In the genomic region with DNA sequence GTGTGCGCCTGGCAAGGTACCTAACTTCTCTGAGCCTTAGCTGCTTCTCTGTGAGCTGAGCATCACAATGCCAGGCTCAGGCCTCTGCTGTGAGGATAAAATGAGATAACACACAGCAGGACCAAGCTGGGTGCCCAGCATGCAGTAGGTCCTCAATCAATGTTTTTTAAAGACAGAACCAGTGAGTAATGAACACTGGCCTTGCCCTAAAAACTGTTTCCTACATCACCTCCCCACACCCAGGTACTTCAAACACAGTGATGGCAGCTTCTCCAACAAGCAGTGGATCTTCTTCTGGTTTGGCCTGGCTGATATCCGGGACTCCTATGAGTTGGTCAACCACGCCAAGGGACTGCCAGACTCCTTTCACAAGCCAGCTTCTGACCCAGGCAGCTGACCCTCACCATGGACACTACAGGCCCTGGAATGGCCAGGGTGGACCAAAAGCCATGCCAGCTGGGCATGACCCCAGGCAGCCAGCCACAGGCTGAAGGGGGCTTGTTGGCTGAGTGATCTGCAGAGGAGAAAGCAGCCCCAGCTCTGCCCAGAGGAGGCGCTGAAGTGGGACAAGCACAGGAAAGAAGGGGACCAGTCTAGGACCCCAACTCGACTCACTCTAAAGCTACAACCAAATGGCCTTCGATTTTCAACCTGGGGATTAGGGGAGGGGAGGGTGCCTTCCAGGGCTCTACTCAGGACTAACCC, we compare ENCODE assay signal across 10 cellular contexts. TPM values are rescaled to one million over a fixed set of nuclear protein-coding genes. Genes with fewer than 3 reads are reported as not detected.
DNase-seq lines count a peak whose midpoint lies in the region; ATAC-seq and TF ChIP-seq lines count a peak whose summit lies in the region.
"Had no signal": no experiment of that assay in that cellular context is flagged by ENCODE, and none has a peak within 500 bp of the region (broad histone marks: within the 10 kb centered on the region; RNA-seq: fewer than 3 reads in every experiment).

No MANE protein-coding gene starts in this region.

- intact Hi-C loops in gastrocnemius medialis (cut with DNase I; ENCODE audit: low total_unique reads) = loop anchor here (5.0 kb wide), 1 partner anchor 104 kb away; no protein-coding TSS in a partner anchor

- no peak overlapping the region for H3K27ac Mint-ChIP-seq in activated naive CD8-positive, alpha-beta T cell treated with anti-CD3 and anti-CD28 coated beads, Interleukin-2, amount 50 U/mL, for 24 hours

- H4K5ac ChIP-seq in mesendoderm (ENCODE audit: low read length) = no peak overlapping the region

- H2BK120ac ChIP-seq in mesendoderm (ENCODE audit: low read depth, low read length) = no peak overlapping the region

- H2BK5ac ChIP-seq in mesendoderm (ENCODE audit: low read length) = no peak overlapping the region

- no peak overlapping the region for H3K4ac ChIP-seq in mesendoderm (ENCODE audit: low read depth, low read length)

- H3K4me3 ChIP-seq in BE2C (ENCODE audit: low read depth, low read length) = peak overlapping the region; percentile 74
- H3K4me3 ChIP-seq in HEK293 (ENCODE audit: low read depth, low read length) = no peak overlapping the region
- H3K4me3 ChIP-seq in mesendoderm (ENCODE audit: low read length) = no peak overlapping the region
- H3K4me3 ChIP-seq in gastrocnemius medialis = no peak overlapping the region

- no peak overlapping the region for H3K18ac ChIP-seq in mesendoderm (ENCODE audit: low read length)

- H3K4me3 Mint-ChIP-seq in activated naive CD8-positive, alpha-beta T cell treated with anti-CD3 and anti-CD28 coated beads, Interleukin-2, amount 50 U/mL, for 24 hours = peak overlapping the region; percentile 83

- H3K27ac ChIP-seq in HEK293 (ENCODE audit: extremely low read depth, low read depth, low read length) = no peak overlapping the region
- no peak overlapping the region for H3K27ac ChIP-seq in mesendoderm (ENCODE audit: low read depth, low read length)
- H3K27ac ChIP-seq in gastrocnemius medialis = no peak overlapping the region

- no peaks in the 10 kb centered on the region for H3K79me2 ChIP-seq in mesendoderm (ENCODE audit: control insufficient read depth, insufficient read depth, low read length)

- peaks cover 25% of the 10 kb centered on the region for H3K4me1 Mint-ChIP-seq in activated naive CD8-positive, alpha-beta T cell treated with anti-CD3 and anti-CD28 coated beads, Interleukin-2, amount 50 U/mL, for 24 hours

- H2BK15ac ChIP-seq in mesendoderm (replicated peaks; ENCODE audit: low read depth) = no peak overlapping the region

- no peak overlapping the region for H3K4me2 ChIP-seq in mesendoderm (ENCODE audit: low read length)

- peak overlapping the region; percentile 61 for H3K9ac ChIP-seq in mesendoderm (ENCODE audit: low read length)

- WGBS in mesendoderm (ENCODE audit: extremely low coverage, insufficient coverage, low lambda C conversion rate) = no CpG with 5 or more reads among the region's 6 CpGs

- no peak overlapping the region for H2AK5ac ChIP-seq in mesendoderm (ENCODE audit: low read length)

- H3K56ac ChIP-seq in mesendoderm (ENCODE audit: low read length) = peak overlapping the region; percentile 80

- no peak overlapping the region for H3K23ac ChIP-seq in mesendoderm (ENCODE audit: low read length)

- no peak for ATAC-seq in activated naive CD8-positive, alpha-beta T cell treated with anti-CD3 and anti-CD28 coated beads, Interleukin-2, amount 50 U/mL, for 24 hours
- ATAC-seq in gastrocnemius medialis (no peak), HG03378 (IDR thresholded peaks at IDR 0.05; ENCODE audit: unreplicated experiment) (no peak)

- POLR2A ChIA-PET in HEK293 (lab: Yijun Ruan, JAX) = interaction anchor here (0.6 to 1.7 kb wide), 6 partner anchors 13 to 160 kb away, joined by 3 to 6 read pairs (median 3); a partner anchor contains a TSS

- H3K4me1 ChIP-seq in BE2C (peaks cover 27% of the 10 kb centered on the region), HEK293 (ENCODE audit: control insufficient read depth, insufficient read depth, low read length) (peaks cover 18% of the 10 kb centered on the region), mesendoderm (ENCODE audit: control insufficient read depth, low read depth, low read length) (peaks cover 2% of the 10 kb centered on the region), gastrocnemius medialis (peaks cover 15 to 28% of the 10 kb centered on the region in 2 donors)

- in situ Hi-C loops in gastrocnemius medialis (cut with MboI; ENCODE audit: low sequenced_read_pairs in 4 of 4) = no loop called here

- TF ChIP-seq POLR2A in gastrocnemius medialis (IDR thresholded peaks at IDR 0.05) = no peak

- H3K27me3 ChIP-seq in BE2C = peaks cover 23% of the 10 kb centered on the region
- peaks cover 9% of the 10 kb centered on the region for H3K27me3 ChIP-seq in mesendoderm (ENCODE audit: insufficient read depth, low read length, poor library complexity)
- peaks cover 31 to 40% (median 37%) of the 10 kb centered on the region in 3 donors for H3K27me3 ChIP-seq in gastrocnemius medialis

- H4K8ac ChIP-seq in mesendoderm (ENCODE audit: low read depth, low read length) = no peak overlapping the region

- peaks cover 16% of the 10 kb centered on the region for H3K27me3 Mint-ChIP-seq in activated naive CD8-positive, alpha-beta T cell treated with anti-CD3 and anti-CD28 coated beads, Interleukin-2, amount 50 U/mL, for 24 hours

- H3K9me3 ChIP-seq in BE2C = no peaks in the 10 kb centered on the region
- H3K9me3 ChIP-seq in HEK293 (ENCODE audit: control insufficient read depth, insufficient read depth, low read depth, low read length) = no peaks in the 10 kb centered on the region
- H3K9me3 ChIP-seq in gastrocnemius medialis = no peaks in the 10 kb centered on the region

- H3K36me3 ChIP-seq in BE2C (peaks cover 17% of the 10 kb centered on the region), HEK293 (ENCODE audit: control insufficient read depth in 2 of 2, insufficient read depth in 1 of 2, low read length in 2 of 2) (peaks cover 0 to 23% of the 10 kb centered on the region in 2 experiments; a peak in 1 of 3 replicates), mesendoderm (ENCODE audit: control insufficient read depth, insufficient read depth, low read length) (no peaks in the 10 kb centered on the region), gastrocnemius medialis (peaks cover 0 to 4% of the 10 kb centered on the region in 2 donors)

- TF ChIP-seq CTCF in BE2C (IDR thresholded peaks at IDR 0.05; ENCODE audit: low read depth, low read length) = peak; percentile 7; the same call in 1 of the 2 replicates
- no peak for TF ChIP-seq CTCF in HEK293 (tag by site-specific recombination; IDR thresholded peaks at IDR 0.05)
- TF ChIP-seq CTCF in gastrocnemius medialis (IDR thresholded peaks at IDR 0.05 in 4 of 5, conservative IDR thresholded peaks at IDR 0.05 in 1 of 5) = no peak

- DNase-seq in BE2C = no peak
- no peak for DNase-seq in activated naive CD8-positive, alpha-beta T cell treated with anti-CD3 and anti-CD28 coated beads, Interleukin-2, amount 50 U/mL, for 24 hours
- peak; percentile 21 for DNase-seq in mesendoderm
- no peak for DNase-seq in gastrocnemius medialis
- DNase-seq in GM19238 (ENCODE audit: insufficient read length, low spot score) = no peak
- DNase-seq in NAMALWA (ENCODE audit: low spot score) = no peak

- peaks cover 10% of the 10 kb centered on the region for H3K36me3 Mint-ChIP-seq in activated naive CD8-positive, alpha-beta T cell treated with anti-CD3 and anti-CD28 coated beads, Interleukin-2, amount 50 U/mL, for 24 hours (ENCODE audit: low read depth)

- H3K9me3 Mint-ChIP-seq in activated naive CD8-positive, alpha-beta T cell treated with anti-CD3 and anti-CD28 coated beads, Interleukin-2, amount 50 U/mL, for 24 hours = no peaks in the 10 kb centered on the region

- H3K79me1 ChIP-seq in mesendoderm (ENCODE audit: low read length) = no peaks in the 10 kb centered on the region

- CTCF ChIA-PET in HEK293 (lab: Yijun Ruan, JAX) = interaction anchor here (0.6 to 5.1 kb wide), 20 partner anchors 8 to 160 kb away, joined by 3 to 28 read pairs (median 3); a partner anchor contains a TSS

TF ChIP-seq in HEK293, 187 proteins besides CTCF, POLR2A, EP300 and RAD21:
- TF ChIP-seq, protein P1, sequence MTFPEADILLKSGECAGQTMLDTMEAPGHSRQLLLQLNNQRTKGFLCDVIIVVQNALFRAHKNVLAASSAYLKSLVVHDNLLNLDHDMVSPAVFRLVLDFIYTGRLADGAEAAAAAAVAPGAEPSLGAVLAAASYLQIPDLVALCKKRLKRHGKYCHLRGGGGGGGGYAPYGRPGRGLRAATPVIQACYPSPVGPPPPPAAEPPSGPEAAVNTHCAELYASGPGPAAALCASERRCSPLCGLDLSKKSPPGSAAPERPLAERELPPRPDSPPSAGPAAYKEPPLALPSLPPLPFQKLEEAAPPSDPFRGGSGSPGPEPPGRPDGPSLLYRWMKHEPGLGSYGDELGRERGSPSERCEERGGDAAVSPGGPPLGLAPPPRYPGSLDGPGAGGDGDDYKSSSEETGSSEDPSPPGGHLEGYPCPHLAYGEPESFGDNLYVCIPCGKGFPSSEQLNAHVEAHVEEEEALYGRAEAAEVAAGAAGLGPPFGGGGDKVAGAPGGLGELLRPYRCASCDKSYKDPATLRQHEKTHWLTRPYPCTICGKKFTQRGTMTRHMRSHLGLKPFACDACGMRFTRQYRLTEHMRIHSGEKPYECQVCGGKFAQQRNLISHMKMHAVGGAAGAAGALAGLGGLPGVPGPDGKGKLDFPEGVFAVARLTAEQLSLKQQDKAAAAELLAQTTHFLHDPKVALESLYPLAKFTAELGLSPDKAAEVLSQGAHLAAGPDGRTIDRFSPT (tag by site-specific recombination; IDR thresholded peaks at IDR 0.05) = 0 out of 2 replicates have a peak, but pooled peaks have one; percentile 14
- no peak for TF ChIP-seq SP3 (tag by site-specific recombination; IDR thresholded peaks at IDR 0.05)
- peak; percentile 79 for TF ChIP-seq ZIC2 (tag by site-specific recombination; IDR thresholded peaks at IDR 0.05)

RNA-seq across cellular contexts. Expression of a gene that starts 3.9 kb away (rescaled TPM):
- polyA plus RNA-seq in BE2C (2012; ENCODE audit: insufficient read depth, insufficient read length, low read depth) = 0.86 TPM
- 0.98 TPM for polyA plus RNA-seq in mesendoderm (2013, experiment 1 of 2)
- polyA plus RNA-seq in mesendoderm (2013, experiment 2 of 2) = 0.92 TPM
- 1 to 10 TPM in 1 of 4 donors, under 1 TPM in 3; 0.13 to 1.2 (median 0.34) TPM for total RNA-seq in gastrocnemius medialis

RNA-seq across cellular contexts. Expression of a gene that starts 6.4 kb away (rescaled TPM):
- 67.5 TPM for polyA plus RNA-seq in BE2C (2012; ENCODE audit: insufficient read depth, insufficient read length, low read depth)
- polyA plus RNA-seq in mesendoderm (2013, experiment 1 of 2) = 7.6 TPM
- 7.2 TPM for polyA plus RNA-seq in mesendoderm (2013, experiment 2 of 2)
- 10 to 100 TPM; 28.8 to 38.3 (median 36.4) TPM for total RNA-seq in gastrocnemius medialis

RNA-seq across cellular contexts. Expression of a gene that starts 54.6 kb away (rescaled TPM):
- polyA plus RNA-seq in BE2C (2012; ENCODE audit: insufficient read depth, insufficient read length, low read depth) = 4.2 TPM
- polyA plus RNA-seq in mesendoderm (2013, experiment 1 of 2) = 0.69 TPM
- polyA plus RNA-seq in mesendoderm (2013, experiment 2 of 2) = 0.67 TPM
- not detected for total RNA-seq in gastrocnemius medialis
- total RNA-seq: activated CD8-positive, alpha-beta memory T cell treated with anti-CD3 and anti-CD28 coated beads for 36 hours; epithelial cell of proximal tubule had no signal

RNA-seq across cellular contexts. Expression of a gene that starts 58.1 kb away (rescaled TPM):
- 48.8 TPM for polyA plus RNA-seq in BE2C (2012; ENCODE audit: insufficient read depth, insufficient read length, low read depth)
- polyA plus RNA-seq in mesendoderm (2013, experiment 1 of 2) = 147 TPM
- 143 TPM for polyA plus RNA-seq in mesendoderm (2013, experiment 2 of 2)
- total RNA-seq in gastrocnemius medialis = 10 to 100 TPM; 41.6 to 79.0 (median 56.5) TPM
